ENCODE assay signal across 31 cellular contexts in genomic region chrX:12912786-12913185, GRCh38. TPM values are rescaled to one million over a fixed set of nuclear protein-coding genes. Genes with fewer than 3 reads are reported as not detected.
"Had no signal": no experiment of that assay in that cellular context is flagged by ENCODE, and none has a peak within 500 bp of the region (broad histone marks: within the 10 kb centered on the region; RNA-seq: fewer than 3 reads in every experiment).

No MANE protein-coding gene starts in this region.

- H3K9ac ChIP-seq: KMS-11, SK-N-SH had no signal

- H3K4me3 Mint-ChIP-seq: IgD-negative memory B cell, T-cell had no signal

- H3K9me3 Mint-ChIP-seq: IgD-negative memory B cell, T-cell had no signal

- H3K27ac ChIP-seq: HL-60, KMS-11 had no signal

- DNase-seq: Kasumi-1, MV-4-11, NCI-H1092, NCI-H1105 treated with DMSO at 0.1 percent for 48 hours, NCI-H1417 treated with DMSO at 0.1 percent for 48 hours, NCI-H146, NCI-H1694 treated with DMSO at 0.1 percent for 48 hours, NCI-H1930, NCI-H2081, NCI-H2107, NCI-H2171, NCI-H226, NCI-H446, NCI-H510A, NCI-H524 treated with DMSO at 0.1 percent for 48 hours, NCI-H69, NCI-H774, Right ventricle myocardium superior, RPMI8226, SIG-M5, SK-N-SH, SW 1271, T-cell had no signal

- H3K9me3 ChIP-seq: SK-N-SH had no signal

- H3K36me3 Mint-ChIP-seq: IgD-negative memory B cell, T-cell had no signal

- H3K4me3 ChIP-seq: K562 had no signal

- H3K9me2 ChIP-seq: SK-N-SH had no signal

- H3K27ac Mint-ChIP-seq: IgD-negative memory B cell, T-cell had no signal

- H3K4me2 ChIP-seq: KMS-11, SK-N-SH had no signal

- FAIRE-seq: HTR-8/SVneo, K562, RCC 7860 had no signal

- ATAC-seq: K562, T-cell had no signal

RNA-seq across cellular contexts. Expression of gene TLR8, which starts 6.4 kb away (rescaled TPM):
- total RNA-seq: K562, M059J, SK-MEL-5, T-cell had no signal
- polyA plus RNA-seq: K562, SK-N-SH had no signal

RNA-seq across cellular contexts. Expression of gene TLR7, which starts 45.9 kb away (rescaled TPM):
- total RNA-seq: M059J, SK-MEL-5 had no signal
- polyA plus RNA-seq: SK-N-SH had no signal
